In genomic region chr1:109484519-109484975, GRCh38 we compare ENCODE assay signal across 9 cellular contexts. TPM values are rescaled to one million over a fixed set of nuclear protein-coding genes. Genes with fewer than 3 reads are reported as not detected.
DNase-seq lines count a peak whose midpoint lies in the region; ATAC-seq, FAIRE-seq and TF ChIP-seq lines count a peak whose summit lies in the region.
"Had no signal": no experiment of that assay in that cellular context is flagged by ENCODE, and none has a peak within 500 bp of the region (broad histone marks: within the 10 kb centered on the region; RNA-seq: fewer than 3 reads in every experiment).

No MANE protein-coding gene starts in this region.

- no peak for TF ChIP-seq POLR2A in H54 (IDR thresholded peaks at IDR 0.05; ENCODE audit: low read depth, low read length)

- H3K4me3 ChIP-seq in iPS-15b (ENCODE audit: low read depth, low read length) (peak overlapping the region; percentile 96), subcutaneous abdominal adipose tissue (ENCODE audit: low read depth in 1 of 5, low read length in 5 of 5) (peak overlapping the region; percentile 73 to 86 (median 81))

- H3K27me3 ChIP-seq in iPS-15b (ENCODE audit: control insufficient read depth, insufficient read depth, low read length) (peaks cover 2% of the 10 kb centered on the region), subcutaneous abdominal adipose tissue (ENCODE audit: control insufficient read depth in 5 of 5, insufficient read depth in 4 of 5, low read length in 5 of 5) (no peaks in the 10 kb centered on the region), foreskin keratinocyte (peaks cover 27% of the 10 kb centered on the region)

- H3K4me1 ChIP-seq in iPS-15b (ENCODE audit: control insufficient read depth, insufficient read depth, low read length) (peaks cover 3% of the 10 kb centered on the region), subcutaneous abdominal adipose tissue (ENCODE audit: control insufficient read depth in 5 of 5, insufficient read depth in 5 of 5, low read length in 5 of 5) (peaks cover 3 to 19% (median 18%) of the 10 kb centered on the region in 5 donors), foreskin keratinocyte (peaks cover 4% of the 10 kb centered on the region)

- H3K9me3 ChIP-seq in iPS-15b (ENCODE audit: control insufficient read depth, insufficient read depth, low read length) = no peaks in the 10 kb centered on the region
- H3K9me3 ChIP-seq in subcutaneous abdominal adipose tissue (ENCODE audit: control insufficient read depth in 5 of 5, low read length in 5 of 5) = no peaks in the 10 kb centered on the region

- H3K27ac ChIP-seq in subcutaneous abdominal adipose tissue (ENCODE audit: low read depth, low read length) (peak overlapping the region; percentile 57), foreskin keratinocyte (no peak overlapping the region)

- H3K36me3 Mint-ChIP-seq in T-helper 1 cell treated with Interleukin-12 subunit alpha and Interleukin-12 subunit beta and Interleukin-4 antibody, amounts not matched to agents 30 μg/mL and 1 μg/mL, for 36 hours (ENCODE audit: low read depth) = peaks cover 14% of the 10 kb centered on the region
- no peaks in the 10 kb centered on the region for H3K36me3 Mint-ChIP-seq in activated T-cell treated with anti-CD3 and anti-CD28 coated beads, Interleukin-2, amount 50 U/mL, for 72 hours (ENCODE audit: insufficient read depth in 2 of 2)

- no peaks in the 10 kb centered on the region for H3K9me3 Mint-ChIP-seq in T-helper 1 cell treated with Interleukin-12 subunit alpha and Interleukin-12 subunit beta and Interleukin-4 antibody, amounts not matched to agents 30 μg/mL and 1 μg/mL, for 36 hours
- no peaks in the 10 kb centered on the region for H3K9me3 Mint-ChIP-seq in activated T-cell treated with anti-CD3 and anti-CD28 coated beads, Interleukin-2, amount 50 U/mL, for 72 hours

- peaks cover 24% of the 10 kb centered on the region for H3K27me3 Mint-ChIP-seq in T-helper 1 cell treated with Interleukin-12 subunit alpha and Interleukin-12 subunit beta and Interleukin-4 antibody, amounts not matched to agents 30 μg/mL and 1 μg/mL, for 36 hours (ENCODE audit: low read depth)
- peaks cover 15% of the 10 kb centered on the region for H3K27me3 Mint-ChIP-seq in activated T-cell treated with anti-CD3 and anti-CD28 coated beads, Interleukin-2, amount 50 U/mL, for 72 hours (ENCODE audit: low read depth)

- DNase-seq in T-helper 1 cell (no peak), foreskin keratinocyte (no peak), inferior parietal cortex (ENCODE audit: extremely low spot score) (no peak), H54 (ENCODE audit: insufficient read length, low spot score) (no peak)
- DNase-seq in activated T-cell treated with anti-CD3 and anti-CD28 coated beads, Interleukin-2, amount 50 U/mL, for 72 hours = no peak

- FAIRE-seq in H54 (lab: Jason Lieb, UNC) = no peak

- H3K4me1 Mint-ChIP-seq in T-helper 1 cell treated with Interleukin-12 subunit alpha and Interleukin-12 subunit beta and Interleukin-4 antibody, amounts not matched to agents 30 μg/mL and 1 μg/mL, for 36 hours (ENCODE audit: low read depth) = peaks cover 35% of the 10 kb centered on the region
- peaks cover 56% of the 10 kb centered on the region for H3K4me1 Mint-ChIP-seq in activated T-cell treated with anti-CD3 and anti-CD28 coated beads, Interleukin-2, amount 50 U/mL, for 72 hours (ENCODE audit: low read depth)

- peak overlapping the region; percentile 90 for H3K4me3 Mint-ChIP-seq in T-helper 1 cell treated with Interleukin-12 subunit alpha and Interleukin-12 subunit beta and Interleukin-4 antibody, amounts not matched to agents 30 μg/mL and 1 μg/mL, for 36 hours
- H3K4me3 Mint-ChIP-seq in activated T-cell treated with anti-CD3 and anti-CD28 coated beads, Interleukin-2, amount 50 U/mL, for 72 hours = peak overlapping the region; percentile 90 to 98

- no peak for TF ChIP-seq CTCF in foreskin keratinocyte (conservative IDR thresholded peaks at IDR 0.05)

- H3K9ac ChIP-seq in iPS-15b (ENCODE audit: low read depth, low read length) (peak overlapping the region; percentile 49), subcutaneous abdominal adipose tissue (ENCODE audit: low read length in 5 of 5) (peak overlapping the region in 4 of 5 donors; percentile 8 to 61 (median 48))

- ATAC-seq in activated T-cell treated with anti-CD3 and anti-CD28 coated beads, Interleukin-2, amount 50 U/mL, for 72 hours (replicated peaks in 1 of 2) = no peak
- ATAC-seq in foreskin keratinocyte = no peak

- H3K36me3 ChIP-seq in iPS-15b (ENCODE audit: control insufficient read depth, insufficient read depth, low read length) = peaks cover 11% of the 10 kb centered on the region
- peaks cover 0 to 33% (median 12%) of the 10 kb centered on the region in 5 donors for H3K36me3 ChIP-seq in subcutaneous abdominal adipose tissue (ENCODE audit: control insufficient read depth in 5 of 5, insufficient read depth in 5 of 5, low read length in 5 of 5)

- peak overlapping the region; percentile 90 for H3K27ac Mint-ChIP-seq in T-helper 1 cell treated with Interleukin-12 subunit alpha and Interleukin-12 subunit beta and Interleukin-4 antibody, amounts not matched to agents 30 μg/mL and 1 μg/mL, for 36 hours
- peak overlapping the region; percentile 49 for H3K27ac Mint-ChIP-seq in activated T-cell treated with anti-CD3 and anti-CD28 coated beads, Interleukin-2, amount 50 U/mL, for 72 hours

RNA-seq across cellular contexts. Expression of gene ATXN7L2, which starts 0.8 kb away (rescaled TPM):
- 10 to 100 TPM; 11.9 to 13.3 TPM for total RNA-seq in activated T-cell treated with anti-CD3 and anti-CD28 coated beads, Interleukin-2, amount 50 U/mL, for 72 hours
- total RNA-seq in foreskin keratinocyte = 3.4 and 4.6 TPM in 2 replicates
- polyA plus RNA-seq in foreskin keratinocyte = 4.0 and 4.2 TPM in 2 replicates

RNA-seq across cellular contexts. Expression of gene CYB561D1, which starts 9.3 kb away (rescaled TPM):
- total RNA-seq in activated T-cell treated with anti-CD3 and anti-CD28 coated beads, Interleukin-2, amount 50 U/mL, for 72 hours = 10 to 100 TPM; 15.8 to 16.5 TPM
- 5.2 and 6.5 TPM in 2 replicates for total RNA-seq in foreskin keratinocyte
- polyA plus RNA-seq in foreskin keratinocyte = 2.4 and 2.6 TPM in 2 replicates

RNA-seq across cellular contexts. Expression of gene SYPL2, which starts 18.2 kb away (rescaled TPM):
- under 1 TPM; 0.10 to 0.37 TPM for total RNA-seq in activated T-cell treated with anti-CD3 and anti-CD28 coated beads, Interleukin-2, amount 50 U/mL, for 72 hours
- total RNA-seq in foreskin keratinocyte = not detected in 2 replicates
- not detected in 2 replicates for polyA plus RNA-seq in foreskin keratinocyte
- total RNA-seq: dermis microvascular lymphatic vessel endothelial cell had no signal

RNA-seq across cellular contexts. Expression of gene AMIGO1, which starts 25.0 kb away (rescaled TPM):
- total RNA-seq in activated T-cell treated with anti-CD3 and anti-CD28 coated beads, Interleukin-2, amount 50 U/mL, for 72 hours = 1 to 10 TPM; 2.1 to 2.6 TPM
- 0.32 and 0.82 TPM in 2 replicates for total RNA-seq in foreskin keratinocyte
- 0.16 and 0.48 TPM in 2 replicates for polyA plus RNA-seq in foreskin keratinocyte

RNA-seq across cellular contexts. Expression of gene GPR61, which starts 55.1 kb away (rescaled TPM):
- not detected for total RNA-seq in activated T-cell treated with anti-CD3 and anti-CD28 coated beads, Interleukin-2, amount 50 U/mL, for 72 hours
- total RNA-seq in foreskin keratinocyte = 0.18 TPM in 1 of 2 replicates, not detected in the other
- not detected in 2 replicates for polyA plus RNA-seq in foreskin keratinocyte
